In genomic region chr1:170583186-170583585, GRCh38 we compare ENCODE assay signal across 35 cellular contexts.
"Had no signal": no experiment of that assay in that cellular context is flagged by ENCODE, and none has a peak within 500 bp of the region (broad histone marks: within the 10 kb centered on the region; RNA-seq: fewer than 3 reads in every experiment).

No MANE protein-coding gene starts in this region.

- DNase-seq: activated CD4-positive, alpha-beta memory T cell treated with anti-CD3 and anti-CD28 coated beads, Interleukin-2, amount 10 ng/mL, durations not matched to agents 7 days and 5 days; activated CD4-positive, alpha-beta T cell treated with anti-CD3 and anti-CD28 coated beads, Interleukin-2, amount 10 ng/mL, durations not matched to agents 7 days and 5 days; activated CD4-positive, CD25-positive, alpha-beta regulatory T cell treated with anti-CD3 and anti-CD28 coated beads, Interleukin-2, amount 50 U/mL, for 72 hours; activated CD8-positive, alpha-beta memory T cell treated with anti-CD3 and anti-CD28 coated beads, Interleukin-2, amount 50 U/mL, for 48 hours; activated gamma-delta T cell; activated naive CD4-positive, alpha-beta T cell treated with anti-CD3 and anti-CD28 coated beads, Interleukin-2, amount 10 ng/mL, durations not matched to agents 7 days and 5 days; activated naive CD8-positive, alpha-beta T cell treated with anti-CD3 and anti-CD28 coated beads, Interleukin-2, amount 10 ng/mL, durations not matched to agents 7 days and 5 days; activated T-cell treated with anti-CD3 and anti-CD28 coated beads, Interleukin-2, amount 50 U/mL, for 24 hours; brain microvascular endothelial cell; caudate nucleus; cortex of kidney; effector memory CD8-positive, alpha-beta T cell; head of caudate nucleus; hippocampal formation; kidney; midbrain; naive thymus-derived CD4-positive, alpha-beta T cell; nucleus accumbens; pancreas; retina; stimulated activated CD4-positive, alpha-beta T cell treated with anti-CD3 and anti-CD28 coated beads, Interleukin-12 subunit alpha, Interleukin-12 subunit beta, amount 100 ng/mL, for 4 hours; stimulated activated CD4-positive, alpha-beta T cell treated with anti-CD3 and anti-CD28 coated beads, Interleukin-4, amount 100 ng/mL, for 1 hour; stimulated activated naive CD8-positive, alpha-beta T cell treated with anti-CD3 and anti-CD28 coated beads, Interleukin-15, amount 100 ng/mL, for 72 hours; substantia nigra; uterus had no signal

- ATAC-seq: effector memory CD8-positive, alpha-beta T cell; naive thymus-derived CD4-positive, alpha-beta T cell; pancreas; sciatic nerve; stimulated activated effector memory CD8-positive, alpha-beta T cell treated with anti-CD3 and anti-CD28 coated beads, Interleukin-12 subunit alpha, Interleukin-12 subunit beta, amount 100 ng/mL, for 72 hours; stimulated activated naive CD8-positive, alpha-beta T cell treated with anti-CD3 and anti-CD28 coated beads, Interleukin-15, amount 100 ng/mL, for 72 hours had no signal

- FAIRE-seq: astrocyte, kidney, pancreas, TTC549 had no signal

- H3K27me3 ChIP-seq: brain microvascular endothelial cell, pancreas, uterus had no signal

- H3K4me1 ChIP-seq: pancreas, prostate gland had no signal

- H3K9me3 ChIP-seq: pancreas, prostate gland, uterus had no signal

- H3K4me3 Mint-ChIP-seq: activated CD4-positive, alpha-beta memory T cell treated with anti-CD3 and anti-CD28 coated beads, Interleukin-2, amount 10 ng/mL, durations not matched to agents 7 days and 5 days; activated CD4-positive, alpha-beta T cell treated with anti-CD3 and anti-CD28 coated beads, Interleukin-2, amount 10 ng/mL, durations not matched to agents 7 days and 5 days; activated naive CD4-positive, alpha-beta T cell treated with anti-CD3 and anti-CD28 coated beads, Interleukin-2, amount 10 ng/mL, durations not matched to agents 7 days and 5 days; activated naive CD8-positive, alpha-beta T cell treated with anti-CD3 and anti-CD28 coated beads, Interleukin-2, amount 10 ng/mL, durations not matched to agents 7 days and 5 days; activated T-cell treated with anti-CD3 and anti-CD28 coated beads, Interleukin-2, amount 50 U/mL, for 24 hours; effector memory CD8-positive, alpha-beta T cell; memory B cell; naive thymus-derived CD4-positive, alpha-beta T cell; neural crest cell; stimulated activated effector memory CD8-positive, alpha-beta T cell treated with anti-CD3 and anti-CD28 coated beads, Interleukin-12 subunit alpha, Interleukin-12 subunit beta, amount 100 ng/mL, for 72 hours; stimulated activated naive CD8-positive, alpha-beta T cell treated with anti-CD3 and anti-CD28 coated beads, Interleukin-15, amount 100 ng/mL, for 72 hours; type B pancreatic cell had no signal

- H3K4me1 Mint-ChIP-seq: activated CD4-positive, alpha-beta memory T cell treated with anti-CD3 and anti-CD28 coated beads, Interleukin-2, amount 10 ng/mL, durations not matched to agents 7 days and 5 days; activated CD4-positive, alpha-beta T cell treated with anti-CD3 and anti-CD28 coated beads, Interleukin-2, amount 10 ng/mL, durations not matched to agents 7 days and 5 days; activated naive CD4-positive, alpha-beta T cell treated with anti-CD3 and anti-CD28 coated beads, Interleukin-2, amount 10 ng/mL, durations not matched to agents 7 days and 5 days; activated naive CD8-positive, alpha-beta T cell treated with anti-CD3 and anti-CD28 coated beads, Interleukin-2, amount 10 ng/mL, durations not matched to agents 7 days and 5 days; memory B cell; stimulated activated effector memory CD8-positive, alpha-beta T cell treated with anti-CD3 and anti-CD28 coated beads, Interleukin-12 subunit alpha, Interleukin-12 subunit beta, amount 100 ng/mL, for 72 hours had no signal

- H3K4me3 ChIP-seq: pancreas, prostate gland, skin epidermis, uterus had no signal

- H3K9me3 Mint-ChIP-seq: activated CD4-positive, alpha-beta memory T cell treated with anti-CD3 and anti-CD28 coated beads, Interleukin-2, amount 10 ng/mL, durations not matched to agents 7 days and 5 days; activated naive CD4-positive, alpha-beta T cell treated with anti-CD3 and anti-CD28 coated beads, Interleukin-2, amount 10 ng/mL, durations not matched to agents 7 days and 5 days; activated naive CD8-positive, alpha-beta T cell treated with anti-CD3 and anti-CD28 coated beads, Interleukin-2, amount 10 ng/mL, durations not matched to agents 7 days and 5 days; activated T-cell treated with anti-CD3 and anti-CD28 coated beads, Interleukin-2, amount 50 U/mL, for 24 hours; effector memory CD8-positive, alpha-beta T cell; naive thymus-derived CD4-positive, alpha-beta T cell; neural crest cell; stimulated activated effector memory CD8-positive, alpha-beta T cell treated with anti-CD3 and anti-CD28 coated beads, Interleukin-12 subunit alpha, Interleukin-12 subunit beta, amount 100 ng/mL, for 72 hours; type B pancreatic cell had no signal

- H3K27ac Mint-ChIP-seq: activated CD4-positive, alpha-beta memory T cell treated with anti-CD3 and anti-CD28 coated beads, Interleukin-2, amount 10 ng/mL, durations not matched to agents 7 days and 5 days; activated CD4-positive, alpha-beta T cell treated with anti-CD3 and anti-CD28 coated beads, Interleukin-2, amount 10 ng/mL, durations not matched to agents 7 days and 5 days; activated naive CD4-positive, alpha-beta T cell treated with anti-CD3 and anti-CD28 coated beads, Interleukin-2, amount 10 ng/mL, durations not matched to agents 7 days and 5 days; activated naive CD8-positive, alpha-beta T cell treated with anti-CD3 and anti-CD28 coated beads, Interleukin-2, amount 10 ng/mL, durations not matched to agents 7 days and 5 days; activated T-cell treated with anti-CD3 and anti-CD28 coated beads, Interleukin-2, amount 50 U/mL, for 24 hours; effector memory CD8-positive, alpha-beta T cell; memory B cell; naive thymus-derived CD4-positive, alpha-beta T cell; stimulated activated effector memory CD8-positive, alpha-beta T cell treated with anti-CD3 and anti-CD28 coated beads, Interleukin-12 subunit alpha, Interleukin-12 subunit beta, amount 100 ng/mL, for 72 hours; stimulated activated naive CD8-positive, alpha-beta T cell treated with anti-CD3 and anti-CD28 coated beads, Interleukin-15, amount 100 ng/mL, for 72 hours; type B pancreatic cell had no signal

- H3K27ac ChIP-seq: brain microvascular endothelial cell, pancreas, prostate gland, skin epidermis, uterus, VCaP had no signal

- H3K36me3 Mint-ChIP-seq: activated naive CD4-positive, alpha-beta T cell treated with anti-CD3 and anti-CD28 coated beads, Interleukin-2, amount 10 ng/mL, durations not matched to agents 7 days and 5 days; activated naive CD8-positive, alpha-beta T cell treated with anti-CD3 and anti-CD28 coated beads, Interleukin-2, amount 10 ng/mL, durations not matched to agents 7 days and 5 days; memory B cell; naive thymus-derived CD4-positive, alpha-beta T cell; stimulated activated effector memory CD8-positive, alpha-beta T cell treated with anti-CD3 and anti-CD28 coated beads, Interleukin-12 subunit alpha, Interleukin-12 subunit beta, amount 100 ng/mL, for 72 hours; type B pancreatic cell had no signal

- H3K36me3 ChIP-seq: brain microvascular endothelial cell, pancreas, prostate gland, uterus had no signal
